ENCODE assay signal across 19 cellular contexts in the genomic region with DNA sequence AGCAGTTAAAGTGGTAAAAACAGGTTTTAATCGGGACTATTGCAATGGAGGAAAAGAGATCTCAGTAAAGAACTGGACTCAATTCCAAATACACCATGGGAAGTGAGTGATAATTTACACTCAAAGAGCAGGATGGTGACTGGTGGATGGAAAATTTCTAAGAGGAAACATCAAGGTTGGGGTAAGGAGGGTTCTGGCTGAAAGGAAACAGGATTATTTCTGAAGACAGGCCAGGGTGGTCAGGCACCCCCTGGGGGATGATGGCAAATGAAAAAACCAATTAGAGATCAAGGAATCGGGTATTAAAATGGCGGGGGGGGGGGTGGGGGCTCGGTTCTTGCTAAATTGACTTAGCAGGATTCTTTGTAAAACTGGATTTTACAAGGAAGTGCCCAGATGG. TPM values are rescaled to one million over a fixed set of nuclear protein-coding genes. Genes with fewer than 3 reads are reported as not detected.
DNase-seq lines count a peak whose midpoint lies in the region; ATAC-seq, FAIRE-seq and TF ChIP-seq lines count a peak whose summit lies in the region.
"Had no signal": no experiment of that assay in that cellular context is flagged by ENCODE, and none has a peak within 500 bp of the region (broad histone marks: within the 10 kb centered on the region; RNA-seq: fewer than 3 reads in every experiment).

No MANE protein-coding gene starts in this region.

- no peak overlapping the region for H3K4ac ChIP-seq in H1 (replicated peaks; ENCODE audit: insufficient read length, low read depth, low read length)

- BruUV-seq in A673 (replicated peaks; lab: Mats Ljungman, UMichigan): no TSS peak
- BruUV-seq in Panc1 (replicated peaks; lab: Mats Ljungman, UMichigan): no TSS peak

- intact Hi-C loops in A673 (cut with micrococcal nuclease; ENCODE audit: unreplicated experiment) (loop anchor here (10.0 kb wide), 1 partner anchor 487 kb away; no protein-coding TSS in a partner anchor), Panc1 (cut with micrococcal nuclease; ENCODE audit: unreplicated experiment) (loop anchor here (2.0 kb wide), 2 partner anchors 115 to 123 kb away; no protein-coding TSS in a partner anchor)

- H3K9ac ChIP-seq in SK-N-SH (0 out of 2 replicates have a peak overlapping the region, but pooled peaks have one; percentile 20), H1 (replicated peaks in 1 of 4; ENCODE audit: extremely low read depth in 1 of 4, low read depth in 3 of 4, low read length in 3 of 4) (no peak overlapping the region; a peak in 1 of 7 replicates)

- no peak overlapping the region for H2AK5ac ChIP-seq in H1 (ENCODE audit: low read depth, low read length)

- H2BK20ac ChIP-seq in H1 (ENCODE audit: low read length): no peak overlapping the region

- H4K20me1 ChIP-seq in SK-N-SH (ENCODE audit: insufficient read depth) (no peaks in the 10 kb centered on the region), H1 (replicated peaks in 1 of 2; ENCODE audit: control insufficient read depth in 1 of 2, insufficient read depth in 2 of 2, low read length in 2 of 2) (no peaks in the 10 kb centered on the region)

- TF ChIP-seq EP300 in SK-N-SH (IDR thresholded peaks at IDR 0.05; ENCODE audit: borderline replicate concordance in 1 of 2, low read depth in 1 of 2, low read length in 1 of 2): no peak
- no peak for TF ChIP-seq EP300 in H1 (IDR thresholded peaks at IDR 0.05; ENCODE audit: borderline replicate concordance in 1 of 2, low read depth in 2 of 2, low read length in 2 of 2)

- no peak for ATAC-seq in SK-N-SH treated with all-trans-retinoic acid at 6 μM for 48 hours
- peak; percentile 45; the same call in 1 of the 2 replicates for ATAC-seq in Panc1
- ATAC-seq in HG02884 (IDR thresholded peaks at IDR 0.05; ENCODE audit: unreplicated experiment): no peak

- H3K27ac ChIP-seq in SK-N-SH (ENCODE audit: low read depth in 2 of 2, low read length in 1 of 2) (peak overlapping the region; percentile 64; a peak in 2 of 4 replicates), A673 (ENCODE audit: low read depth, low read length, poor library complexity, severe bottlenecking) (peak overlapping the region; percentile 71), Panc1 (ENCODE audit: low read length) (no peak overlapping the region), H1 (ENCODE audit: low read depth, low read length) (no peak overlapping the region)
- H3K27ac ChIP-seq: C4-2B, PC-9, SJCRH30 had no signal

- H3K14ac ChIP-seq in H1 (ENCODE audit: insufficient read length): no peak overlapping the region

- no peak overlapping the region for H2BK120ac ChIP-seq in H1 (replicated peaks; ENCODE audit: low read depth, low read length)

- WGBS in SK-N-SH (ENCODE audit: low lambda C conversion rate): 45% methylated on average over 4 of the region's 4 CpGs
- WGBS in H1 (ENCODE audit: extremely low coverage in 1 of 2, insufficient coverage in 1 of 2, insufficient read length in 1 of 2, insufficient replicate concordance in 2 of 2, low coverage in 1 of 2, low lambda C conversion rate in 2 of 2, missing lambda C conversion rate in 1 of 2), 2 experiments: 90% methylated on average over 2 of the region's 4 CpGs; no CpG with 5 or more reads in 1 of the 2 experiments

- no peaks in the 10 kb centered on the region for H3K9me2 ChIP-seq in SK-N-SH

- H4K8ac ChIP-seq in H1 (ENCODE audit: extremely low read depth, insufficient read depth, low read length): no peak overlapping the region

- no peak overlapping the region for H2BK5ac ChIP-seq in H1 (ENCODE audit: low read depth, low read length)

- H3K9me3 ChIP-seq in SK-N-SH (no peaks in the 10 kb centered on the region), A673 (ENCODE audit: low read depth, low read length, poor library complexity, severe bottlenecking) (no peaks in the 10 kb centered on the region), Panc1 (ENCODE audit: control insufficient read depth, insufficient read depth, low read depth, low read length) (no peaks in the 10 kb centered on the region), H1 (ENCODE audit: insufficient read depth in 2 of 2, low read depth in 1 of 2, low read length in 1 of 2) (no peaks in the 10 kb centered on the region)
- H3K9me3 ChIP-seq: SJCRH30, uterus had no signal

- TF ChIP-seq CTCF in SK-N-SH (IDR thresholded peaks at IDR 0.05): no peak
- no peak for TF ChIP-seq CTCF in A673 (conservative IDR thresholded peaks at IDR 0.05; ENCODE audit: low read depth, low read length)
- no peak for TF ChIP-seq CTCF in Panc1 (IDR thresholded peaks at IDR 0.05)
- TF ChIP-seq CTCF in H1 (IDR thresholded peaks at IDR 0.05; ENCODE audit: control extremely low read depth in 1 of 3, insufficient read depth in 1 of 3, low read depth in 1 of 3, low read length in 3 of 3): no peak

- no peak for DNase-seq in SK-N-SH
- DNase-seq in A673 (ENCODE audit: low spot score): peak; percentile 64
- no peak for DNase-seq in Panc1 (ENCODE audit: low read depth, low spot score)
- DNase-seq in H1 (ENCODE audit: low read depth in 1 of 2, low spot score in 2 of 2): no peak
- DNase-seq in NCI-H226: no peak
- DNase-seq in T1000 (lab: John Stamatoyannopoulos, UW): no peak
- DNase-seq: 8988T had no signal

- no peaks in the 10 kb centered on the region for H3K23me2 ChIP-seq in H1 (ENCODE audit: low read depth, low read length)

- H3K27me3 ChIP-seq in SK-N-SH (ENCODE audit: insufficient read depth) (no peaks in the 10 kb centered on the region), A673 (replicated peaks; ENCODE audit: insufficient read depth, low read depth, low read length, poor library complexity) (no peaks in the 10 kb centered on the region), Panc1 (ENCODE audit: control insufficient read depth, insufficient read depth, low read length) (no peaks in the 10 kb centered on the region; the same call in 1 of the 2 replicates), H1 (replicated peaks in 1 of 4; ENCODE audit: control insufficient read depth in 3 of 4, extremely low read depth in 1 of 4, insufficient read depth in 3 of 4, low read length in 3 of 4) (no peaks in the 10 kb centered on the region; a peak in 2 of 7 replicates)
- H3K27me3 ChIP-seq: dorsolateral prefrontal cortex, SJCRH30, uterus had no signal

- TF ChIP-seq RAD21 in SK-N-SH (IDR thresholded peaks at IDR 0.05; ENCODE audit: low read length) (no peak), H1 (IDR thresholded peaks at IDR 0.05 in 1 of 2, conservative IDR thresholded peaks at IDR 0.05 in 1 of 2; ENCODE audit: low read depth in 2 of 2, low read length in 2 of 2) (no peak)

- CTCF ChIA-PET in SK-N-SH (lab: Yijun Ruan, JAX) (interaction anchor here (0.8 to 5.9 kb wide), 34 partner anchors 9 to 131 kb away, joined by 3 to 42 read pairs (median 5); a partner anchor contains a TSS), A673 (lab: Charles Lee) (interaction anchor here (1.0 to 1.4 kb wide), 2 partner anchors 116 to 123 kb away, joined by 4 read pairs; no protein-coding TSS in a partner anchor), Panc1 (lab: Charles Lee) (interaction anchor here (0.7 to 1.1 kb wide), 2 partner anchors 9 to 123 kb away, joined by 4 to 5 read pairs; no protein-coding TSS in a partner anchor), H1 (lab: Charles Lee; ENCODE audit: partially characterized antibody) (interaction anchor here (0.8 to 6.8 kb wide), 16 partner anchors 10 to 125 kb away, joined by 3 to 41 read pairs (median 5); a partner anchor contains a TSS)

- no peaks in the 10 kb centered on the region for H3K79me2 ChIP-seq in SK-N-SH (ENCODE audit: insufficient read depth)
- no peaks in the 10 kb centered on the region for H3K79me2 ChIP-seq in H1 (ENCODE audit: control insufficient read depth in 1 of 2, insufficient read depth in 2 of 2, low read length in 2 of 2)

- H3K36me3 ChIP-seq in SK-N-SH (replicated peaks in 1 of 2; ENCODE audit: control insufficient read depth in 1 of 2, insufficient read depth in 2 of 2, low read length in 1 of 2): no peaks in the 10 kb centered on the region
- H3K36me3 ChIP-seq in A673 (ENCODE audit: insufficient read depth, low read length, poor library complexity, severe bottlenecking): no peaks in the 10 kb centered on the region
- H3K36me3 ChIP-seq in Panc1 (ENCODE audit: control insufficient read depth, insufficient read depth, low read length): no peaks in the 10 kb centered on the region
- no peaks in the 10 kb centered on the region for H3K36me3 ChIP-seq in H1 (ENCODE audit: control insufficient read depth in 2 of 4, insufficient read depth in 4 of 4, low read length in 3 of 4)
- H3K36me3 ChIP-seq: SJCRH30, uterus had no signal

- no peak overlapping the region for H3K23ac ChIP-seq in H1 (ENCODE audit: insufficient read length)

- H4K91ac ChIP-seq in H1 (replicated peaks; ENCODE audit: insufficient read length, low read length): no peak overlapping the region

- H3K4me1 ChIP-seq in SK-N-SH (ENCODE audit: control insufficient read depth in 1 of 2, insufficient read depth in 2 of 2, low read depth in 1 of 2, low read length in 1 of 2) (peaks cover 8 to 28% of the 10 kb centered on the region in 2 experiments), A673 (ENCODE audit: insufficient read depth, low read length, poor library complexity, severe bottlenecking) (peaks cover 46% of the 10 kb centered on the region), Panc1 (ENCODE audit: control insufficient read depth, insufficient read depth, low read length) (no peaks in the 10 kb centered on the region), H1 (replicated peaks in 1 of 4; ENCODE audit: control insufficient read depth in 3 of 4, insufficient read depth in 4 of 4, low read length in 3 of 4) (peaks cover 0 to 3% (median 0%) of the 10 kb centered on the region in 4 experiments; a peak in 1 of 7 replicates)
- H3K4me1 ChIP-seq: uterus had no signal

- POLR2A ChIA-PET in SK-N-SH (lab: Yijun Ruan, JAX) (no interaction called here), A673 (lab: Charles Lee; ENCODE audit: low non-redundant PET) (no interaction called here), Panc1 (lab: Charles Lee) (no interaction called here), H1 (lab: Charles Lee; ENCODE audit: partially characterized antibody) (no interaction called here)

- no peak overlapping the region for H3K56ac ChIP-seq in H1 (replicated peaks; ENCODE audit: insufficient read length, low read depth, low read length)

- no peak overlapping the region for H3K18ac ChIP-seq in H1 (ENCODE audit: extremely low read depth, low read length)

- no peak overlapping the region for H2BK12ac ChIP-seq in H1 (ENCODE audit: low read depth, low read length)

- H3F3A ChIP-seq in SK-N-SH (replicated peaks; ENCODE audit: insufficient read depth): peaks cover 24% of the 10 kb centered on the region

- no peak for TF ChIP-seq POLR2A in H1 (IDR thresholded peaks at IDR 0.05; ENCODE audit: control extremely low read depth in 1 of 2, low read depth in 2 of 2, low read length in 2 of 2)

- in situ Hi-C loops in Panc1 (cut with HindIII; ENCODE audit: low pct_unique_long_range_greater_than_20kb, low sequenced_read_pairs): no loop called here

- no peak overlapping the region for H4K5ac ChIP-seq in H1 (ENCODE audit: insufficient read length, low read depth, low read length)

- 0 out of 2 replicates have a peak overlapping the region, but pooled peaks have one; percentile 1 for H3K4me2 ChIP-seq in SK-N-SH
- H3K4me2 ChIP-seq in H1 (ENCODE audit: insufficient read depth in 1 of 2, low read depth in 2 of 2, low read length in 2 of 2): no peak overlapping the region
- H3K4me2 ChIP-seq: PC-9 had no signal

- H3K79me1 ChIP-seq in H1 (ENCODE audit: low read depth, low read length): no peaks in the 10 kb centered on the region

- H2AFZ ChIP-seq in SK-N-SH (ENCODE audit: low read depth) (peak overlapping the region; percentile 88), H1 (ENCODE audit: low read length) (peak overlapping the region; percentile 35; the same call in 1 of the 2 replicates)
- H2AFZ ChIP-seq: PC-9 had no signal

- no peak overlapping the region for H2BK15ac ChIP-seq in H1 (ENCODE audit: low read length)

- H3K4me3 ChIP-seq in SK-N-SH (ENCODE audit: low read depth in 2 of 2, low read length in 1 of 2) (no peak overlapping the region), A673 (ENCODE audit: low read depth, low read length, poor library complexity, severe bottlenecking) (no peak overlapping the region), Panc1 (ENCODE audit: low read depth in 2 of 2, low read length in 2 of 2) (no peak overlapping the region), H1 (ENCODE audit: extremely low read depth in 1 of 4, insufficient read depth in 2 of 4, low read depth in 3 of 4, low read length in 4 of 4) (no peak overlapping the region)
- H3K4me3 ChIP-seq: PC-9, SJCRH30, uterus had no signal

- FAIRE-seq in H1 (lab: Jason Lieb, UNC): no peak
- FAIRE-seq: D721Med had no signal

RNA-seq across cellular contexts. Expression of a gene that starts 12.3 kb away (rescaled TPM):
- polyA plus RNA-seq in SK-N-SH (2012; rRNA removed) (0.23 and 0.37 TPM in 2 replicates), H1 (2011; rRNA removed) (not detected in 2 replicates)
- polyA plus RNA-seq in SK-N-SH (2012; cell fraction: cytosol; rRNA removed): 0.24 and 0.26 TPM in 2 replicates
- 0.08 and 0.14 TPM in 2 replicates for polyA plus RNA-seq in SK-N-SH (2012; cell fraction: nucleus; rRNA removed)
- total RNA-seq in A673 (2021) (not detected in 2 replicates), Panc1 (2021; ENCODE audit: unreplicated experiment) (not detected)
- not detected for polyA plus RNA-seq in Panc1 (2012; ENCODE audit: insufficient read length)
- not detected in 2 replicates for total RNA-seq in H1 (2021; fragmentation: NEBNext Ultra II Directional; extraction: Animal tissue kit (Norgen Biotek cat#: 25700))
- polyA plus RNA-seq in H1 (2011; cell fraction: cytosol; rRNA removed): not detected
- polyA plus RNA-seq in H1 (2011; cell fraction: nucleus; rRNA removed): not detected
- not detected in 4 replicates for polyA plus RNA-seq in H1 (2012, experiment 1 of 2)
- not detected for polyA plus RNA-seq in H1 (2012, experiment 2 of 2)
- polyA plus RNA-seq in H1 (2013, experiment 1 of 2): not detected
- polyA plus RNA-seq in H1 (2013, experiment 2 of 2): not detected
- polyA minus RNA-seq in H1 (2011; rRNA and poly(A)+ RNA removed): not detected in 2 replicates
- not detected for polyA minus RNA-seq in H1 (2011; cell fraction: cytosol; rRNA and poly(A)+ RNA removed)
- polyA minus RNA-seq in H1 (2011; cell fraction: nucleus; rRNA and poly(A)+ RNA removed): not detected
- total RNA-seq: frontal cortex, HFFc6, occipital lobe, PC-9, renal cortical epithelial cell, SJCRH30 had no signal

RNA-seq across cellular contexts. Expression of a gene that starts 17.1 kb away (rescaled TPM):
- polyA plus RNA-seq in SK-N-SH (2012; rRNA removed) (32.5 and 43.2 TPM in 2 replicates), H1 (2011; rRNA removed) (1.7 and 3.9 TPM in 2 replicates)
- polyA plus RNA-seq in SK-N-SH (2012; cell fraction: cytosol; rRNA removed): 34.0 and 38.5 TPM in 2 replicates
- 12.1 and 24.4 TPM in 2 replicates for polyA plus RNA-seq in SK-N-SH (2012; cell fraction: nucleus; rRNA removed)
- total RNA-seq in A673 (2021) (5.8 and 9.0 TPM in 2 replicates), Panc1 (2021; ENCODE audit: unreplicated experiment) (2.5 TPM)
- 0.86 TPM for polyA plus RNA-seq in Panc1 (2012; ENCODE audit: insufficient read length)
- total RNA-seq in H1 (2021; fragmentation: NEBNext Ultra II Directional; extraction: Animal tissue kit (Norgen Biotek cat#: 25700)): 1.0 and 1.7 TPM in 2 replicates
- polyA plus RNA-seq in H1 (2011; cell fraction: cytosol; rRNA removed): 5.0 TPM
- polyA plus RNA-seq in H1 (2011; cell fraction: nucleus; rRNA removed): 1.9 TPM
- polyA plus RNA-seq in H1 (2012, experiment 1 of 2): 1.0 to 2.7 TPM (median 1.7 TPM) in 4 replicates
- 1.2 TPM for polyA plus RNA-seq in H1 (2012, experiment 2 of 2)
- 0.63 TPM for polyA plus RNA-seq in H1 (2013, experiment 1 of 2)
- polyA plus RNA-seq in H1 (2013, experiment 2 of 2): 1.1 TPM
- polyA minus RNA-seq in H1 (2011; rRNA and poly(A)+ RNA removed): 0.76 TPM in 1 of 2 replicates, not detected in the other
- polyA minus RNA-seq in H1 (2011; cell fraction: cytosol; rRNA and poly(A)+ RNA removed): 1.4 TPM
- not detected for polyA minus RNA-seq in H1 (2011; cell fraction: nucleus; rRNA and poly(A)+ RNA removed)

RNA-seq across cellular contexts. Expression of a gene that starts 40.1 kb away (rescaled TPM):
- polyA plus RNA-seq in SK-N-SH (2012; rRNA removed) (14.1 and 18.0 TPM in 2 replicates), H1 (2011; rRNA removed) (0.45 and 0.52 TPM in 2 replicates)
- 7.1 and 13.4 TPM in 2 replicates for polyA plus RNA-seq in SK-N-SH (2012; cell fraction: cytosol; rRNA removed)
- 24.8 and 31.3 TPM in 2 replicates for polyA plus RNA-seq in SK-N-SH (2012; cell fraction: nucleus; rRNA removed)
- total RNA-seq in A673 (2021) (8.1 and 12.7 TPM in 2 replicates), Panc1 (2021; ENCODE audit: unreplicated experiment) (0.85 TPM)
- polyA plus RNA-seq in Panc1 (2012; ENCODE audit: insufficient read length): 0.21 TPM
- 0.50 and 0.67 TPM in 2 replicates for total RNA-seq in H1 (2021; fragmentation: NEBNext Ultra II Directional; extraction: Animal tissue kit (Norgen Biotek cat#: 25700))
- 0.56 TPM for polyA plus RNA-seq in H1 (2011; cell fraction: cytosol; rRNA removed)
- polyA plus RNA-seq in H1 (2011; cell fraction: nucleus; rRNA removed): 1.3 TPM
- polyA plus RNA-seq in H1 (2012, experiment 1 of 2): 0.33 to 1.3 TPM (median 0.94 TPM) in 4 replicates
- polyA plus RNA-seq in H1 (2012, experiment 2 of 2): 0.42 TPM
- 0.26 TPM for polyA plus RNA-seq in H1 (2013, experiment 1 of 2)
- polyA plus RNA-seq in H1 (2013, experiment 2 of 2): 0.31 TPM
- polyA minus RNA-seq in H1 (2011; rRNA and poly(A)+ RNA removed): 0.39 and 0.63 TPM in 2 replicates
- polyA minus RNA-seq in H1 (2011; cell fraction: cytosol; rRNA and poly(A)+ RNA removed): 3.8 TPM
- 0.80 TPM for polyA minus RNA-seq in H1 (2011; cell fraction: nucleus; rRNA and poly(A)+ RNA removed)

Comparison
In these comparisons a context has a peak if more than half of its experiments do, and no peak if none do; other contexts are left out.
1. H3K27ac ChIP-seq: peak in SK-N-SH (2 of 2) and A673 (single experiment); none in Panc1 (single experiment) and H1 (single experiment).